Comparison of ENCODE assay signal across 2 cellular contexts in the genomic region with DNA sequence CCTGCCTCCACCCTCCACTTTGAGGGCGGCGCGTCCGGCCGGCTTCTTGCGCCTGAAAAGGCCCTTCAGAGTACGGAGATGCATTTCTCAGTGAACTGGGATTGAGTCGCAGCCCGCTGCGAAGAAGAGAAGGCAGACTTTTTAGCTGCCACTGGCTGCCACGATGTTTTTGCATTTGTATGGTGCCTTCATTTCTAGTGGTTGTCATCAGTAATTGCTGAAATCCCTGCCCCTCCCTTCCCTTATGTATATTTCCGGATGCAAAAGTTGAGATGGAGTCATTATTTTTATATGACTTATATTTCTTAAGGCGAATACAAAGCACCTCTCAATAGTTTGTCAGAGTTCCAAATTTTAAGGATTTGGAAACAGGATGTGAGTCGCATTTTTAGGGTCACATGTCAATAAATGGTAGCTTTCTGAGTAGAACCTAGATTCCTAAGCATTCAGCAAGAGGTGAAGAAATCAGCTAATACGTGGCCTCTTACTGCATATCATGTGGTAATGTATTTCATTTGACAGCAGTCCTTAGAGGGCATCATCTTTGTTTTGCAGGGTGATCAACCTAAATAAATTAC.
TF ChIP-seq lines count a peak whose summit lies in the region.

No MANE protein-coding gene starts in this region.

TF ChIP-seq in IMR-90, 13 proteins besides CTCF, POLR2A, EP300 and RAD21:
- TF ChIP-seq CEBPB (IDR thresholded peaks at IDR 0.05; ENCODE audit: low read depth, low read length) (0 out of 2 replicates have a peak, but pooled peaks have one; percentile 1), MAFK (IDR thresholded peaks at IDR 0.05; ENCODE audit: low read depth, low read length) (no peak)

TF ChIP-seq in HepG2, 621 proteins besides CTCF, POLR2A, EP300 and RAD21:
- TF ChIP-seq, protein P1, sequence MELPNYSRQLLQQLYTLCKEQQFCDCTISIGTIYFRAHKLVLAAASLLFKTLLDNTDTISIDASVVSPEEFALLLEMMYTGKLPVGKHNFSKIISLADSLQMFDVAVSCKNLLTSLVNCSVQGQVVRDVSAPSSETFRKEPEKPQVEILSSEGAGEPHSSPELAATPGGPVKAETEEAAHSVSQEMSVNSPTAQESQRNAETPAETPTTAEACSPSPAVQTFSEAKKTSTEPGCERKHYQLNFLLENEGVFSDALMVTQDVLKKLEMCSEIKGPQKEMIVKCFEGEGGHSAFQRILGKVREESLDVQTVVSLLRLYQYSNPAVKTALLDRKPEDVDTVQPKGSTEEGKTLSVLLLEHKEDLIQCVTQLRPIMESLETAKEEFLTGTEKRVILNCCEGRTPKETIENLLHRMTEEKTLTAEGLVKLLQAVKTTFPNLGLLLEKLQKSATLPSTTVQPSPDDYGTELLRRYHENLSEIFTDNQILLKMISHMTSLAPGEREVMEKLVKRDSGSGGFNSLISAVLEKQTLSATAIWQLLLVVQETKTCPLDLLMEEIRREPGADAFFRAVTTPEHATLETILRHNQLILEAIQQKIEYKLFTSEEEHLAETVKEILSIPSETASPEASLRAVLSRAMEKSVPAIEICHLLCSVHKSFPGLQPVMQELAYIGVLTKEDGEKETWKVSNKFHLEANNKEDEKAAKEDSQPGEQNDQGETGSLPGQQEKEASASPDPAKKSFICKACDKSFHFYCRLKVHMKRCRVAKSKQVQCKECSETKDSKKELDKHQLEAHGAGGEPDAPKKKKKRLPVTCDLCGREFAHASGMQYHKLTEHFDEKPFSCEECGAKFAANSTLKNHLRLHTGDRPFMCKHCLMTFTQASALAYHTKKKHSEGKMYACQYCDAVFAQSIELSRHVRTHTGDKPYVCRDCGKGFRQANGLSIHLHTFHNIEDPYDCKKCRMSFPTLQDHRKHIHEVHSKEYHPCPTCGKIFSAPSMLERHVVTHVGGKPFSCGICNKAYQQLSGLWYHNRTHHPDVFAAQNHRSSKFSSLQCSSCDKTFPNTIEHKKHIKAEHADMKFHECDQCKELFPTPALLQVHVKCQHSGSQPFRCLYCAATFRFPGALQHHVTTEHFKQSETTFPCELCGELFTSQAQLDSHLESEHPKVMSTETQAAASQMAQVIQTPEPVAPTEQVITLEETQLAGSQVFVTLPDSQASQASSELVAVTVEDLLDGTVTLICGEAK (IDR thresholded peaks at IDR 0.05): no peak
- TF ChIP-seq, protein P1 (CRISPR knock-in tag; IDR thresholded peaks at IDR 0.05): no peak
- TF ChIP-seq, protein P2, sequence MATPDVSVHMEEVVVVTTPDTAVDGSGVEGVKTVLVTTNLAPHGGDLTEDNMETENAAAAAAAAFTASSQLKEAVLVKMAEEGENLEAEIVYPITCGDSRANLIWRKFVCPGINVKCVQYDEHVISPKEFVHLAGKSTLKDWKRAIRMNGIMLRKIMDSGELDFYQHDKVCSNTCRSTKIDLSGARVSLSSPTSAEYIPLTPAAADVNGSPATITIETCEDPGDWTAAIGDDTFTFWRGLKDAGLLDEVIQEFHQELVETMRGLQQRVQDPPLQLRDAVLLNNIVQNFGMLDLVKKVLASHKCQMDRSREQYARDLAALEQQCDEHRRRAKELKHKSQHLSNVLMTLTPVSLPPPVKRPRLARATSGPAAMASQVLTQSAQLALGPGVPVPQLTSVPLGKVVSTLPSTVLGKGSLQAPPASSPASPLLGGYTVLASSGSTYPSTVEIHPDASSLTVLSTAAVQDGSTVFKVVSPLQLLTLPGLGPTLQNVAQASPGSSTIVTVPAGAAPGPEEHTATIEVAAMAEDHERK (CRISPR knock-in tag; IDR thresholded peaks at IDR 0.05; ENCODE audit: low read depth): no peak
